In the genomic region with DNA sequence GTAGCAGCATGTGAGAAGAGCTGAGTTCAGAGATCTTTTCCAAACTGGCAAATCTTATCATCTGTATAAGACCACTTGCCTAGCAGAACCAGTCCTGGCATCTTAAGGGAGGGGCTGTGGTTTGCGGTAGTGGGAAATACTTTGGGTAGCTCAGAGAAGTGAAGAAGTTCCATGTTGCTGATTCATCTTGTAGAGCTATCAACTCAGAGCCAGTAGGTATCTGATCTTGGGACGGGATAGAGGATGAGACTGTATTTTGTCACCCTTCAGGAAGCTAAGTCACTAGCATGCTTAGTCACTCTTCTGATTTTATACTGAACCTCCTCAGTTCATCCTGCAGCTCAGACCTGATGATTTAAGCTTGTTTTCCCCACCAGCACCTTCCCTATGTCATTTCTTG, we compare ENCODE assay signal across 9 cellular contexts.
DNase-seq lines count a peak whose midpoint lies in the region; ATAC-seq and TF ChIP-seq lines count a peak whose summit lies in the region.
"Had no signal": no experiment of that assay in that cellular context is flagged by ENCODE, and none has a peak within 500 bp of the region (broad histone marks: within the 10 kb centered on the region; RNA-seq: fewer than 3 reads in every experiment).

No MANE protein-coding gene starts in this region.

- no peaks in the 10 kb centered on the region for H3K9me2 ChIP-seq in GM23248 (ENCODE audit: insufficient read depth)

- H3K27ac ChIP-seq in GM23248 (peak overlapping the region; percentile 26), mammary epithelial cell (ENCODE audit: insufficient read depth, low read depth, low read length) (no peak overlapping the region)
- H3K27ac ChIP-seq: cardiac muscle cell had no signal

- dilution Hi-C loops in mammary epithelial cell (cut with HindIII; ENCODE audit: low sequenced_read_pairs), result no loop called here

- ATAC-seq in stimulated activated naive B cell treated with anti-CD40 and anti-IgM and Interleukin-4, amounts not matched to agents 10 μg/mL and 1 μg/mL and 100 μg/mL, for 72 hours (replicated peaks), result no peak
- ATAC-seq in effector memory CD8-positive, alpha-beta T cell (replicated peaks), result no peak
- ATAC-seq in GM21423 (IDR thresholded peaks at IDR 0.05; ENCODE audit: unreplicated experiment), result no peak

- H3K4me2 ChIP-seq in GM23248 (ENCODE audit: unreplicated experiment) (peak overlapping the region; percentile 49), mammary epithelial cell (ENCODE audit: insufficient read depth, low read depth, low read length) (no peak overlapping the region)

- H3K27ac Mint-ChIP-seq in stimulated activated naive B cell treated with anti-CD40 and anti-IgM and Interleukin-4, amounts not matched to agents 10 μg/mL and 1 μg/mL and 100 μg/mL, for 72 hours, result no peak overlapping the region
- no peak overlapping the region for H3K27ac Mint-ChIP-seq in effector memory CD8-positive, alpha-beta T cell

- CTCF ChIA-PET in mammary epithelial cell (lab: Charles Lee; ENCODE audit: low non-redundant PET), result no interaction called here

- DNase-seq in GM23248, result peak; percentile 85
- DNase-seq in NB4 (ENCODE audit: low read depth), result peak; percentile 50
- peak; percentile 65 for DNase-seq in mammary epithelial cell
- DNase-seq in renal cortical epithelial cell (ENCODE audit: low read depth), result peak; percentile 70
- DNase-seq in stimulated activated naive B cell treated with anti-CD40 and anti-IgM and Interleukin-4, amounts not matched to agents 10 μg/mL and 1 μg/mL and 100 μg/mL, for 72 hours, result no peak
- DNase-seq in effector memory CD8-positive, alpha-beta T cell, result no peak
- DNase-seq: GDM1 had no signal

- H3K9ac ChIP-seq in GM23248 (no peak overlapping the region), mammary epithelial cell (ENCODE audit: insufficient read depth, low read length) (no peak overlapping the region)

- TF ChIP-seq POLR2A in NB4 (IDR thresholded peaks at IDR 0.05; ENCODE audit: extremely low read depth, insufficient read length), result no peak

- peaks cover 6 to 7% of the 10 kb centered on the region in 2 donors for H3K27me3 Mint-ChIP-seq in stimulated activated naive B cell treated with anti-CD40 and anti-IgM and Interleukin-4, amounts not matched to agents 10 μg/mL and 1 μg/mL and 100 μg/mL, for 72 hours
- peaks cover 8 to 29% of the 10 kb centered on the region in 2 donors for H3K27me3 Mint-ChIP-seq in effector memory CD8-positive, alpha-beta T cell

- H3K4me3 Mint-ChIP-seq in stimulated activated naive B cell treated with anti-CD40 and anti-IgM and Interleukin-4, amounts not matched to agents 10 μg/mL and 1 μg/mL and 100 μg/mL, for 72 hours, result no peak overlapping the region
- no peak overlapping the region for H3K4me3 Mint-ChIP-seq in effector memory CD8-positive, alpha-beta T cell

- H3K27me3 ChIP-seq in GM23248 (replicated peaks; ENCODE audit: insufficient read depth), result no peaks in the 10 kb centered on the region
- no peaks in the 10 kb centered on the region for H3K27me3 ChIP-seq in mammary epithelial cell (ENCODE audit: insufficient read depth, low read length)
- H3K27me3 ChIP-seq: cardiac muscle cell had no signal

- H3K9me3 ChIP-seq in GM23248 (ENCODE audit: low read depth) (no peaks in the 10 kb centered on the region), mammary epithelial cell (replicated peaks; ENCODE audit: insufficient read depth, low read length) (no peaks in the 10 kb centered on the region)

- H4K20me1 ChIP-seq in GM23248 (ENCODE audit: insufficient read depth) (no peaks in the 10 kb centered on the region), mammary epithelial cell (ENCODE audit: insufficient read depth, low read length) (no peaks in the 10 kb centered on the region)

- H3F3A ChIP-seq in GM23248 (ENCODE audit: insufficient read depth), result peaks cover 26% of the 10 kb centered on the region

- H3K4me1 ChIP-seq in GM23248 (ENCODE audit: insufficient read depth), result peaks cover 45% of the 10 kb centered on the region
- peaks cover 13% of the 10 kb centered on the region for H3K4me1 ChIP-seq in mammary epithelial cell (ENCODE audit: insufficient read depth, low read length)

- BruUV-seq in mammary epithelial cell (replicated peaks; lab: Mats Ljungman, UMichigan), result no TSS peak

- H3K36me3 ChIP-seq in GM23248 (ENCODE audit: low read depth) (no peaks in the 10 kb centered on the region), mammary epithelial cell (ENCODE audit: insufficient read depth, low read length) (no peaks in the 10 kb centered on the region)
- H3K36me3 ChIP-seq: cardiac muscle cell had no signal

- H3K9me3 Mint-ChIP-seq in stimulated activated naive B cell treated with anti-CD40 and anti-IgM and Interleukin-4, amounts not matched to agents 10 μg/mL and 1 μg/mL and 100 μg/mL, for 72 hours, result peaks cover 0 to 1% of the 10 kb centered on the region in 2 donors
- H3K9me3 Mint-ChIP-seq in effector memory CD8-positive, alpha-beta T cell, result peaks cover 0 to 8% of the 10 kb centered on the region in 2 donors

- WGBS in GM23248 (ENCODE audit: low coverage in 1 of 2, low lambda C conversion rate in 2 of 2, missing lambda C conversion rate in 2 of 2), 2 experiments, result 0% methylated on average over 2 of the region's 2 CpGs
- 33% methylated on average over 2 of the region's 2 CpGs for WGBS in mammary epithelial cell (ENCODE audit: low coverage, missing lambda C conversion rate)

- H2AFZ ChIP-seq in GM23248 (no peak overlapping the region), mammary epithelial cell (ENCODE audit: low read depth, low read length) (no peak overlapping the region)

- peaks cover 3 to 6% of the 10 kb centered on the region in 2 donors for H3K36me3 Mint-ChIP-seq in stimulated activated naive B cell treated with anti-CD40 and anti-IgM and Interleukin-4, amounts not matched to agents 10 μg/mL and 1 μg/mL and 100 μg/mL, for 72 hours
- H3K36me3 Mint-ChIP-seq in effector memory CD8-positive, alpha-beta T cell (ENCODE audit: insufficient read depth), result no peaks in the 10 kb centered on the region

- no peak for TF ChIP-seq CTCF in NB4 (IDR thresholded peaks at IDR 0.05; ENCODE audit: low read depth, low read length)
- no peak for TF ChIP-seq CTCF in mammary epithelial cell (conservative IDR thresholded peaks at IDR 0.05 in 1 of 2, IDR thresholded peaks at IDR 0.05 in 1 of 2; ENCODE audit: extremely low read depth in 1 of 2, insufficient read depth in 1 of 2, low read depth in 1 of 2, low read length in 2 of 2)

- H3K79me2 ChIP-seq in GM23248 (ENCODE audit: insufficient read depth) (no peaks in the 10 kb centered on the region), mammary epithelial cell (ENCODE audit: insufficient read depth, low read length) (no peaks in the 10 kb centered on the region)

- H3K4me3 ChIP-seq in GM23248 (no peak overlapping the region), NB4 (ENCODE audit: low read depth, low read length) (no peak overlapping the region), mammary epithelial cell (replicated peaks in 1 of 3; ENCODE audit: insufficient read depth in 1 of 3, low read depth in 2 of 3, low read length in 3 of 3) (no peak overlapping the region)
- H3K4me3 ChIP-seq: cardiac muscle cell had no signal

- in situ Hi-C loops in GM23248 (cut with MboI), result no loop called here
- in situ Hi-C loops in mammary epithelial cell (cut with MboI; ENCODE audit: low sequenced_read_pairs in 2 of 2), result no loop called here

- H3K4me1 Mint-ChIP-seq in stimulated activated naive B cell treated with anti-CD40 and anti-IgM and Interleukin-4, amounts not matched to agents 10 μg/mL and 1 μg/mL and 100 μg/mL, for 72 hours, result peaks cover 2 to 11% of the 10 kb centered on the region in 2 donors
- H3K4me1 Mint-ChIP-seq in effector memory CD8-positive, alpha-beta T cell (ENCODE audit: low read depth in 2 of 2), result peaks cover 0 to 3% of the 10 kb centered on the region in 2 donors

- intact Hi-C loops in mammary epithelial cell (cut with micrococcal nuclease), result no loop called here

Comparison
In these comparisons a context has a peak if more than half of its experiments do, and no peak if none do; other contexts are left out.
1. DNase-seq: peak in GM23248 (single experiment), NB4 (single experiment), mammary epithelial cell (single experiment) and renal cortical epithelial cell (single experiment); none in stimulated activated naive B cell treated with anti-CD40 and anti-IgM and Interleukin-4, amounts not matched to agents 10 μg/mL and 1 μg/mL and 100 μg/mL, for 72 hours (single experiment) and effector memory CD8-positive, alpha-beta T cell (0 of 3).